Comparison of ENCODE assay signal across 13 cellular contexts in genomic region chr1:183100575-183100974, GRCh38.
"Had no signal": no experiment of that assay in that cellular context is flagged by ENCODE, and none has a peak within 500 bp of the region (broad histone marks: within the 10 kb centered on the region; RNA-seq: fewer than 3 reads in every experiment).

No MANE protein-coding gene starts in this region.

- H3K27me3 ChIP-seq: esophagus muscularis mucosa, gastrocnemius medialis, right atrium auricular region, sigmoid colon had no signal

- ATAC-seq: effector memory CD8-positive, alpha-beta T cell; gastrocnemius medialis; left colon; naive thymus-derived CD4-positive, alpha-beta T cell had no signal

- H3K9me3 ChIP-seq: esophagus muscularis mucosa, gastrocnemius medialis, right atrium auricular region, sigmoid colon had no signal

- DNase-seq: effector memory CD8-positive, alpha-beta T cell; gastrocnemius medialis; kidney; left colon; naive thymus-derived CD4-positive, alpha-beta T cell; nephron progenitor cell; sigmoid colon; stimulated activated CD4-positive, alpha-beta T cell treated with anti-CD3 and anti-CD28 coated beads, Interleukin-12 subunit alpha, Interleukin-12 subunit beta, amount 100 ng/mL, for 4 hours; stimulated activated naive CD4-positive, alpha-beta T cell treated with Interleukin-2 at 50 U/mL for 16 hours had no signal

- H3K4me3 ChIP-seq: esophagus muscularis mucosa, gastrocnemius medialis, right atrium auricular region, sigmoid colon, skin epidermis had no signal

- H3K27ac ChIP-seq: epithelial cell of prostate, esophagus muscularis mucosa, right atrium auricular region, skin epidermis had no signal

- H3K36me3 ChIP-seq: gastrocnemius medialis had no signal
